ENCODE assay signal across 29 cellular contexts in the genomic region with DNA sequence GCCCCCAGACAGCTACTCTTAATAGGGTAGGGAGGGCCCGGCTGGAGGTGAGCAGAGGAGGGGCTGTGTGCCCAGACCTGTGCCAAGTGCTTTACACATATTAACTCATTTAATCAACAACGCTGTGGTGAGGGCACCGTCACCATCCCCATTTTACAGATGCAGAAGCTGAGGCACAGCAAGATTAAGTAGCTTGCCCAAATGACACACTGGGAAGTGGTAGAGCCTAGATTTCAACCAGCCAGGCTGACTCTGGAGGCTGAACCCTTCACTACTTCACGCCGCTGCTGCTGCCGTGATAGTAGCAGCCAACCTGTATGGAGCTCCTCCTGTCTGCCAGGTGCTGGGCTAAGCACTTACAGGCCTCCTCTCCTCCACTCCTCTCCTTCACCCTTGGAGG.
"Had no signal": no experiment of that assay in that cellular context is flagged by ENCODE, and none has a peak within 500 bp of the region (broad histone marks: within the 10 kb centered on the region; RNA-seq: fewer than 3 reads in every experiment).

No MANE protein-coding gene starts in this region.

- H3K36me3 Mint-ChIP-seq: memory B cell; mesothelial cell of epicardium; neural progenitor cell; stimulated activated effector memory CD8-positive, alpha-beta T cell treated with anti-CD3 and anti-CD28 coated beads, Interleukin-12 subunit alpha, Interleukin-12 subunit beta, amount 100 ng/mL, for 72 hours had no signal

- H3K36me3 ChIP-seq: colonic mucosa, gastrocnemius medialis, neural progenitor cell, ovary, sigmoid colon, tibial artery, upper lobe of left lung had no signal

- H3K9me3 Mint-ChIP-seq: mesothelial cell of epicardium; nephron; neural progenitor cell; stimulated activated effector memory CD8-positive, alpha-beta T cell treated with anti-CD3 and anti-CD28 coated beads, Interleukin-12 subunit alpha, Interleukin-12 subunit beta, amount 100 ng/mL, for 72 hours had no signal

- H3K4me3 ChIP-seq: colonic mucosa, gastrocnemius medialis, lung, mucosa of descending colon, neural progenitor cell, ovary, psoas muscle, sigmoid colon, testis, tibial artery, upper lobe of left lung had no signal

- DNase-seq: colonic mucosa; effector CD4-positive, alpha-beta T cell; foreskin fibroblast; gastrocnemius medialis; kidney; mucosa of descending colon; naive thymus-derived CD4-positive, alpha-beta T cell; nucleus accumbens; ovary; psoas muscle; right cardiac atrium; sigmoid colon; stimulated activated CD4-positive, alpha-beta T cell treated with anti-CD3 and anti-CD28 coated beads, Interleukin-2, amount 100 ng/mL, for 24 hours; stimulated activated CD4-positive, alpha-beta T cell treated with anti-CD3 and anti-CD28 coated beads, Interleukin-4, amount 100 ng/mL, for 24 hours; stimulated activated naive CD8-positive, alpha-beta T cell treated with anti-CD3 and anti-CD28 coated beads, Interleukin-15, Interleukin-2, amounts not matched to agents 100 U/mL and 50 U/mL, for 24 hours; substantia nigra; testis; tibial artery; upper lobe of left lung had no signal

- H3K4me3 Mint-ChIP-seq: memory B cell; mesothelial cell of epicardium; naive thymus-derived CD4-positive, alpha-beta T cell; nephron; neural progenitor cell; stimulated activated effector memory CD8-positive, alpha-beta T cell treated with anti-CD3 and anti-CD28 coated beads, Interleukin-12 subunit alpha, Interleukin-12 subunit beta, amount 100 ng/mL, for 72 hours had no signal

- H3K4me2 ChIP-seq: neural progenitor cell had no signal

- ATAC-seq: esophagus mucosa; gastrocnemius medialis; left lobe of liver; mucosa of descending colon; naive thymus-derived CD4-positive, alpha-beta T cell; psoas muscle; right cardiac atrium; stimulated activated effector memory CD8-positive, alpha-beta T cell treated with anti-CD3 and anti-CD28 coated beads, Interleukin-12 subunit alpha, Interleukin-12 subunit beta, amount 100 ng/mL, for 72 hours; stimulated activated naive CD8-positive, alpha-beta T cell treated with anti-CD3 and anti-CD28 coated beads, Interleukin-15, Interleukin-2, amounts not matched to agents 100 U/mL and 50 U/mL, for 24 hours had no signal

- H3K9ac ChIP-seq: neural progenitor cell had no signal

- H3K4me1 Mint-ChIP-seq: memory B cell; naive thymus-derived CD4-positive, alpha-beta T cell; stimulated activated effector memory CD8-positive, alpha-beta T cell treated with anti-CD3 and anti-CD28 coated beads, Interleukin-12 subunit alpha, Interleukin-12 subunit beta, amount 100 ng/mL, for 72 hours had no signal

- H3K27ac ChIP-seq: colonic mucosa, epithelial cell of prostate, gastrocnemius medialis, neural progenitor cell, ovary, psoas muscle, sigmoid colon, testis, tibial artery, upper lobe of left lung had no signal

- FAIRE-seq: kidney, urothelium cell line had no signal

- H3K27ac Mint-ChIP-seq: memory B cell; mesothelial cell of epicardium; naive thymus-derived CD4-positive, alpha-beta T cell; stimulated activated effector memory CD8-positive, alpha-beta T cell treated with anti-CD3 and anti-CD28 coated beads, Interleukin-12 subunit alpha, Interleukin-12 subunit beta, amount 100 ng/mL, for 72 hours had no signal

- H3K4me1 ChIP-seq: colonic mucosa, neural progenitor cell, psoas muscle, sigmoid colon, testis, tibial artery, upper lobe of left lung had no signal

- H3K27me3 ChIP-seq: colonic mucosa, neural progenitor cell, ovary, testis, upper lobe of left lung had no signal

- H2AFZ ChIP-seq: neural progenitor cell had no signal

- H3K9me3 ChIP-seq: colonic mucosa, gastrocnemius medialis, mucosa of descending colon, ovary, psoas muscle, sigmoid colon, testis, tibial artery had no signal
